ENCODE assay signal across 8 cellular contexts in genomic region chr14:58244556-58245387, GRCh38. TPM values are rescaled to one million over a fixed set of nuclear protein-coding genes. Genes with fewer than 3 reads are reported as not detected.
A peak's percentile ranks its signal among the peaks of the same experiment; 100 is the strongest.
DNase-seq lines count a peak whose midpoint lies in the region; ATAC-seq, FAIRE-seq and TF ChIP-seq lines count a peak whose summit lies in the region.

Gene PSMA3 (plus strand): TSS chr14:58244843. CDS start chr14:58244921, 78 bp downstream.

- DNase-seq in COR-L47 (lab: John Stamatoyannopoulos, UW) (peak; percentile 96), HUDEP-2 (lab: John Stamatoyannopoulos, UW; ENCODE audit: unreplicated experiment in 76 of 76) (peak in 75 of 76 experiments; percentile 60 to 98 (median 95)), NT2/D1 (ENCODE audit: low read depth, low spot score) (peak; percentile 89), H1 (ENCODE audit: low read depth in 1 of 2, low spot score in 2 of 2) (peak; percentile 88 to 96), memory B cell (ENCODE audit: low spot score in 2 of 2) (peak; percentile 91 to 96)
- DNase-seq in activated CD8-positive, alpha-beta memory T cell treated with anti-CD3 and anti-CD28 coated beads, Interleukin-2, amount 10 ng/mL, durations not matched to agents 7 days and 5 days, result peak; percentile 98
- peak; percentile 94 for DNase-seq in stimulated activated CD8-positive, alpha-beta memory T cell treated with anti-CD3 and anti-CD28 coated beads, Interleukin-12 subunit alpha, Interleukin-12 subunit beta, amount 100 ng/mL, for 24 hours (ENCODE audit: extremely low read depth)

- peak within 1 kb of the TSS; percentile 7; the same call in 1 of the 2 replicates for H2BK12ac ChIP-seq in H1 (ENCODE audit: low read depth, low read length)

- H4K5ac ChIP-seq in H1 (ENCODE audit: insufficient read length, low read depth, low read length), result peak within 1 kb of the TSS; percentile 88

- peak within 1 kb of the TSS; percentile 75 for H3K4me3 ChIP-seq in NT2/D1 (ENCODE audit: insufficient read length, low read depth)
- H3K4me3 ChIP-seq in H1 (ENCODE audit: extremely low read depth in 1 of 4, insufficient read depth in 2 of 4, low read depth in 3 of 4, low read length in 4 of 4), result peak within 1 kb of the TSS; percentile 84 to 97 (median 88)

- peak; percentile 94 to 98 for TF ChIP-seq POLR2A in H1 (IDR thresholded peaks at IDR 0.05; ENCODE audit: control extremely low read depth in 1 of 2, low read depth in 2 of 2, low read length in 2 of 2)

- H2BK120ac ChIP-seq in H1 (replicated peaks; ENCODE audit: low read depth, low read length), result peak within 1 kb of the TSS; percentile 39

- peaks cover 19% of the 10 kb centered on the region for H3K36me3 Mint-ChIP-seq in activated CD8-positive, alpha-beta memory T cell treated with anti-CD3 and anti-CD28 coated beads, Interleukin-2, amount 10 ng/mL, durations not matched to agents 7 days and 5 days
- H3K36me3 Mint-ChIP-seq in memory B cell, result peaks cover 2% of the 10 kb centered on the region

- no peak within 1 kb of the TSS for H3K14ac ChIP-seq in H1 (ENCODE audit: insufficient read length)

- CTCF ChIA-PET in activated CD8-positive, alpha-beta memory T cell treated with anti-CD3 and anti-CD28 coated beads, Interleukin-2, amount 10 ng/mL, durations not matched to agents 7 days and 5 days (lab: Charles Lee), result interaction anchor here (0.8 to 2.2 kb wide), 5 partner anchors 45 to 185 kb away, joined by 3 to 8 read pairs (median 3); partner anchors contain the start of genes ACTR10, ARID4A, KIAA0586 and TIMM9
- CTCF ChIA-PET in H1 (lab: Charles Lee; ENCODE audit: partially characterized antibody), result interaction anchor here (0.8 to 2.6 kb wide), 3 partner anchors 13 to 57 kb away, joined by 3 to 6 read pairs (median 3); no protein-coding TSS in a partner anchor

- peak within 1 kb of the TSS; percentile 85 for H3K4me3 Mint-ChIP-seq in activated CD8-positive, alpha-beta memory T cell treated with anti-CD3 and anti-CD28 coated beads, Interleukin-2, amount 10 ng/mL, durations not matched to agents 7 days and 5 days
- H3K4me3 Mint-ChIP-seq in memory B cell, result peak within 1 kb of the TSS; percentile 95

- no peaks in the 10 kb centered on the region for H3K9me3 Mint-ChIP-seq in activated CD8-positive, alpha-beta memory T cell treated with anti-CD3 and anti-CD28 coated beads, Interleukin-2, amount 10 ng/mL, durations not matched to agents 7 days and 5 days (ENCODE audit: low read depth)
- H3K9me3 Mint-ChIP-seq in memory B cell, result no peaks in the 10 kb centered on the region

- H2BK20ac ChIP-seq in H1 (ENCODE audit: low read length), result no peak within 1 kb of the TSS

- H3K79me2 ChIP-seq in H1 (ENCODE audit: control insufficient read depth in 1 of 2, insufficient read depth in 2 of 2, low read length in 2 of 2), result peaks cover 15 to 49% of the 10 kb centered on the region in 2 experiments

- H3K4ac ChIP-seq in H1 (replicated peaks; ENCODE audit: insufficient read length, low read depth, low read length), result peak within 1 kb of the TSS; percentile 30

- H3K27me3 Mint-ChIP-seq in activated CD8-positive, alpha-beta memory T cell treated with anti-CD3 and anti-CD28 coated beads, Interleukin-2, amount 10 ng/mL, durations not matched to agents 7 days and 5 days, result no peaks in the 10 kb centered on the region
- H3K27me3 Mint-ChIP-seq in memory B cell, result no peaks in the 10 kb centered on the region

- no peak for TF ChIP-seq EP300 in H1 (IDR thresholded peaks at IDR 0.05; ENCODE audit: borderline replicate concordance in 1 of 2, low read depth in 2 of 2, low read length in 2 of 2)

- H3K79me1 ChIP-seq in H1 (ENCODE audit: low read depth, low read length), result no peaks in the 10 kb centered on the region

- peak within 1 kb of the TSS; percentile 97 for H4K8ac ChIP-seq in H1 (ENCODE audit: extremely low read depth, insufficient read depth, low read length)

- no peak within 1 kb of the TSS for H2AK5ac ChIP-seq in H1 (ENCODE audit: low read depth, low read length)

- peak within 1 kb of the TSS; percentile 98 for H3K27ac Mint-ChIP-seq in activated CD8-positive, alpha-beta memory T cell treated with anti-CD3 and anti-CD28 coated beads, Interleukin-2, amount 10 ng/mL, durations not matched to agents 7 days and 5 days
- H3K27ac Mint-ChIP-seq in memory B cell, result peak within 1 kb of the TSS; percentile 92

- H3K4me2 ChIP-seq in H1 (ENCODE audit: insufficient read depth in 1 of 2, low read depth in 2 of 2, low read length in 2 of 2), result peak within 1 kb of the TSS; percentile 41 to 68

- H3K36me3 ChIP-seq in NT2/D1 (ENCODE audit: insufficient read depth, insufficient read length, low read length) (peaks cover 21% of the 10 kb centered on the region), H1 (ENCODE audit: control insufficient read depth in 2 of 4, insufficient read depth in 4 of 4, low read length in 3 of 4) (peaks cover 0 to 3% (median 0%) of the 10 kb centered on the region in 4 experiments; a peak in 2 of 8 replicates)

- H4K91ac ChIP-seq in H1 (replicated peaks; ENCODE audit: insufficient read length, low read length), result peak within 1 kb of the TSS; percentile 72

- H3K4me1 ChIP-seq in NT2/D1 (ENCODE audit: insufficient read depth, insufficient read length) (no peaks in the 10 kb centered on the region), H1 (replicated peaks in 1 of 4; ENCODE audit: control insufficient read depth in 3 of 4, insufficient read depth in 4 of 4, low read length in 3 of 4) (peaks cover 0 to 5% (median 0%) of the 10 kb centered on the region in 4 experiments; a peak in 1 of 7 replicates)

- no peak within 1 kb of the TSS; the same call in 1 of the 2 replicates for H2BK15ac ChIP-seq in H1 (ENCODE audit: low read length)

- no peak for TF ChIP-seq CTCF in H1 (IDR thresholded peaks at IDR 0.05; ENCODE audit: control extremely low read depth in 1 of 3, insufficient read depth in 1 of 3, low read depth in 1 of 3, low read length in 3 of 3)

- H3K9ac ChIP-seq in NT2/D1 (ENCODE audit: insufficient read length, low read depth) (peak within 1 kb of the TSS; percentile 87), H1 (replicated peaks in 1 of 4; ENCODE audit: extremely low read depth in 1 of 4, low read depth in 3 of 4, low read length in 3 of 4) (peak within 1 kb of the TSS; percentile 94 to 96 (median 96))

- POLR2A ChIA-PET in H1 (lab: Charles Lee; ENCODE audit: partially characterized antibody), result interaction anchor here (0.6 to 3.1 kb wide), 24 partner anchors 9 to 183 kb away, joined by 3 to 34 read pairs (median 4); partner anchors contain the start of genes ACTR10, ARID4A, KIAA0586 and TIMM9

- no peak for TF ChIP-seq RAD21 in H1 (IDR thresholded peaks at IDR 0.05 in 1 of 2, conservative IDR thresholded peaks at IDR 0.05 in 1 of 2; ENCODE audit: low read depth in 2 of 2, low read length in 2 of 2)

- no peak for FAIRE-seq in H1 (lab: Jason Lieb, UNC)

- peak within 1 kb of the TSS; percentile 92 for H3K27ac ChIP-seq in H1 (ENCODE audit: low read depth, low read length)

- peak within 1 kb of the TSS; percentile 86 for H2BK5ac ChIP-seq in H1 (ENCODE audit: low read depth, low read length)

- H3K4me1 Mint-ChIP-seq in activated CD8-positive, alpha-beta memory T cell treated with anti-CD3 and anti-CD28 coated beads, Interleukin-2, amount 10 ng/mL, durations not matched to agents 7 days and 5 days, result peaks cover 48% of the 10 kb centered on the region
- peaks cover 25% of the 10 kb centered on the region for H3K4me1 Mint-ChIP-seq in memory B cell

- H2AFZ ChIP-seq in H1 (ENCODE audit: low read length), result 0 out of 2 replicates have a peak within 1 kb of the TSS, but pooled peaks have one; percentile 26

- H3K23me2 ChIP-seq in H1 (ENCODE audit: low read depth, low read length), result peaks cover 4% of the 10 kb centered on the region

- ATAC-seq in GM21381 (IDR thresholded peaks at IDR 0.05; ENCODE audit: unreplicated experiment) (peak; percentile 86), memory B cell (ENCODE audit: low read depth) (peak; percentile 89)
- peak; percentile 92 for ATAC-seq in activated CD8-positive, alpha-beta memory T cell treated with anti-CD3 and anti-CD28 coated beads, Interleukin-2, amount 10 ng/mL, durations not matched to agents 7 days and 5 days

- H3K56ac ChIP-seq in H1 (replicated peaks; ENCODE audit: insufficient read length, low read depth, low read length), result peak within 1 kb of the TSS; percentile 95

- H3K9me3 ChIP-seq in NT2/D1 (ENCODE audit: insufficient read depth, low read length) (no peaks in the 10 kb centered on the region), H1 (ENCODE audit: insufficient read depth in 2 of 2, low read depth in 1 of 2, low read length in 1 of 2) (no peaks in the 10 kb centered on the region)

- H3K18ac ChIP-seq in H1 (ENCODE audit: extremely low read depth, low read length), result 0 out of 2 replicates have a peak within 1 kb of the TSS, but pooled peaks have one; percentile 48

- no peak within 1 kb of the TSS for H3K23ac ChIP-seq in H1 (ENCODE audit: insufficient read length)

- H4K20me1 ChIP-seq in H1 (replicated peaks in 1 of 2; ENCODE audit: control insufficient read depth in 1 of 2, insufficient read depth in 2 of 2, low read length in 2 of 2), result peaks cover 6% of the 10 kb centered on the region in 2 experiments

- WGBS in H1 (ENCODE audit: extremely low coverage in 1 of 2, insufficient coverage in 1 of 2, insufficient read length in 1 of 2, insufficient replicate concordance in 2 of 2, low coverage in 1 of 2, low lambda C conversion rate in 2 of 2, missing lambda C conversion rate in 1 of 2), 2 experiments, result 2% methylated on average over 50 of the region's 50 CpGs; no CpG with 5 or more reads in 1 of the 2 experiments

- H3K27me3 ChIP-seq in NT2/D1 (ENCODE audit: insufficient read depth, insufficient read length) (no peaks in the 10 kb centered on the region), H1 (replicated peaks in 1 of 4; ENCODE audit: control insufficient read depth in 3 of 4, extremely low read depth in 1 of 4, insufficient read depth in 3 of 4, low read length in 3 of 4) (no peaks in the 10 kb centered on the region)

TF ChIP-seq in H1, 55 proteins besides CTCF, POLR2A, EP300 and RAD21 (continues in another document):
- TF ChIP-seq KDM5A (IDR thresholded peaks at IDR 0.05; ENCODE audit: low read length) (peak; percentile 63), CBX5 (IDR thresholded peaks at IDR 0.05; ENCODE audit: low read depth, low read length) (no peak), PHF8 (conservative IDR thresholded peaks at IDR 0.05; ENCODE audit: low read depth, low read length) (peak; percentile 95), TAF1 (IDR thresholded peaks at IDR 0.05; ENCODE audit: low read depth, low read length) (peak; percentile 94)

RNA-seq across cellular contexts. Expression of gene PSMA3, which starts in this region (rescaled TPM):
- 100 to 1,000 TPM; 284 to 312 TPM for total RNA-seq in activated CD8-positive, alpha-beta memory T cell treated with anti-CD3 and anti-CD28 coated beads, Interleukin-2, amount 10 ng/mL, durations not matched to agents 7 days and 5 days
- total RNA-seq in H1 (2021; fragmentation: NEBNext Ultra II Directional; extraction: Animal tissue kit (Norgen Biotek cat#: 25700)), result 283 and 285 TPM in 2 replicates
- 244 and 507 TPM in 2 replicates for polyA plus RNA-seq in H1 (2011; rRNA removed)
- polyA plus RNA-seq in H1 (2011; cell fraction: cytosol; rRNA removed), result 374 TPM
- polyA plus RNA-seq in H1 (2011; cell fraction: nucleus; rRNA removed), result 105 TPM
- polyA plus RNA-seq in H1 (2012, experiment 1 of 2), result 205 to 250 TPM (median 218 TPM) in 4 replicates
- 137 TPM for polyA plus RNA-seq in H1 (2012, experiment 2 of 2)
- 460 TPM for polyA plus RNA-seq in H1 (2013, experiment 1 of 2)
- 474 TPM for polyA plus RNA-seq in H1 (2013, experiment 2 of 2)
- 260 and 381 TPM in 2 replicates for polyA minus RNA-seq in H1 (2011; rRNA and poly(A)+ RNA removed)
- 64.0 TPM for polyA minus RNA-seq in H1 (2011; cell fraction: cytosol; rRNA and poly(A)+ RNA removed)
- 106 TPM for polyA minus RNA-seq in H1 (2011; cell fraction: nucleus; rRNA and poly(A)+ RNA removed)

Comparison
In these comparisons a context has a peak if more than half of its experiments do, and no peak if none do; other contexts are left out.
1. Peak in every context shown above with its lines: DNase-seq, ATAC-seq, H3K4me3 ChIP-seq and H3K27ac ChIP-seq.